In genomic region chr14:104634031-104634760, GRCh38 we compare ENCODE assay signal across 21 cellular contexts. TPM values are rescaled to one million over a fixed set of nuclear protein-coding genes. Genes with fewer than 3 reads are reported as not detected.
"Had no signal": no experiment of that assay in that cellular context is flagged by ENCODE, and none has a peak within 500 bp of the region (broad histone marks: within the 10 kb centered on the region; RNA-seq: fewer than 3 reads in every experiment).

No MANE protein-coding gene starts in this region.

- H3K36me3 ChIP-seq: ascending aorta, colonic mucosa, right atrium auricular region, thoracic aorta had no signal

- H3K9me3 ChIP-seq: colonic mucosa had no signal

- H3K27ac ChIP-seq: ascending aorta, colonic mucosa, foreskin keratinocyte, right atrium auricular region, skin epidermis, thoracic aorta had no signal

- DNase-seq: activated CD4-positive, alpha-beta T cell treated with anti-CD3 and anti-CD28 coated beads, Interleukin-2, amount 10 ng/mL, durations not matched to agents 7 days and 5 days; activated naive CD4-positive, alpha-beta T cell treated with Interleukin-2 at 50 U/mL for 16 hours; activated naive CD8-positive, alpha-beta T cell treated with anti-CD3 and anti-CD28 coated beads, Interleukin-2, amount 50 U/mL, for 24 hours; colonic mucosa; effector CD8-positive, alpha-beta T cell; foreskin keratinocyte; glutamatergic neuron; stimulated activated CD4-positive, alpha-beta T cell treated with anti-CD3 and anti-CD28 coated beads, Interleukin-4, amount 100 ng/mL, for 24 hours; SW 1271 had no signal

- H3K4me3 ChIP-seq: ascending aorta, colonic mucosa, right atrium auricular region, skin epidermis, thoracic aorta had no signal

- H3K4me1 ChIP-seq: ascending aorta, colonic mucosa, foreskin keratinocyte, right atrium auricular region had no signal

- H3K27me3 ChIP-seq: ascending aorta, colonic mucosa, right atrium auricular region had no signal

RNA-seq across cellular contexts. Expression of gene TMEM179, which starts 29.6 kb away (rescaled TPM):
- total RNA-seq: activated CD4-positive, alpha-beta T cell treated with anti-CD3 and anti-CD28 coated beads, Interleukin-2, amount 10 ng/mL, durations not matched to agents 7 days and 5 days; ascending aorta; bronchial epithelial cell; foreskin keratinocyte; kidney epithelial cell; lower leg skin; mesenteric fat pad; thoracic aorta had no signal

RNA-seq across cellular contexts. Expression of gene C14orf180, which starts 54.6 kb away (rescaled TPM):
- total RNA-seq: activated CD4-positive, alpha-beta T cell treated with anti-CD3 and anti-CD28 coated beads, Interleukin-2, amount 10 ng/mL, durations not matched to agents 7 days and 5 days; activated T-helper 17 cell treated with anti-CD3 and anti-CD28 coated beads, Interleukin-2, amount 50 U/mL, for 72 hours; bronchial epithelial cell; foreskin keratinocyte; kidney epithelial cell; natural killer cell treated with Interleukin-12 subunit alpha and Interleukin-12 subunit beta and Interleukin-15 and Interleukin-18, amount 100 ng/mL, for 72 hours; progenitor cell of endocrine pancreas; T-helper 2 cell treated with Interferon-gamma antibody and Interleukin-4, amounts not matched to agents 100 ng/mL and 5 ng/mL, for 36 hours had no signal
